ENCODE assay signal across 23 cellular contexts in the genomic region with DNA sequence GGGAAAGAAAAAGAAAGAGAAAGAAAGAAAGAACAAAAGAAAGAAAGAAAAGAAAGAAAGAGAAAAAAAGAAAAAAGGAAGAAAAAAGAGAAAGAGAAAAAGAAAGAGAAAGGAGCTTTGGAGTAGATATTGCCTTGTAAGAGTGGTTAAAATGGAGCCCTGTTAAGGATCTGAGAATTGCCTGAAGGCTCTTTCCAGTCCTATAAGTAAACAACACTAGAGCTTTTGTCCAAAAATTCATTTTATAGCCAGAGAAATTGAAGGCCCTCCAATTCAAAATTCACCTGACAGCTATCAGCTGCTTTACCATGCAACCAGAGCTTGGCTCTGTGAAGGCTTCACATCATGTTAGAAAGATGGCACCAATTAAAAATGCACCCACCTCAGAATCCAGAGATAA.
"Had no signal": no experiment of that assay in that cellular context is flagged by ENCODE, and none has a peak within 500 bp of the region (broad histone marks: within the 10 kb centered on the region; RNA-seq: fewer than 3 reads in every experiment).

No MANE protein-coding gene starts in this region.

- H3K27me3 ChIP-seq: SJSA1 had no signal

- H3K9ac ChIP-seq: SK-N-SH had no signal

- H3K4me1 ChIP-seq: SJSA1 had no signal

- H3K4me3 ChIP-seq: SJSA1 had no signal

- FAIRE-seq: HTR-8/SVneo, RCC 7860 had no signal

- H3K4me3 Mint-ChIP-seq: IgD-negative memory B cell had no signal

- H3K27ac Mint-ChIP-seq: IgD-negative memory B cell had no signal

- H3K9me3 ChIP-seq: SJSA1, SK-N-SH had no signal

- H3K4me2 ChIP-seq: SK-N-SH had no signal

- H3K36me3 Mint-ChIP-seq: IgD-negative memory B cell had no signal

- H3K4me1 Mint-ChIP-seq: IgD-negative memory B cell had no signal

- DNase-seq: KBM-7, MV-4-11, NCI-H1048, NCI-H1105, NCI-H1417, NCI-H1436 treated with DMSO at 0.1 percent for 48 hours, NCI-H1694, NCI-H187 treated with DMSO at 0.1 percent for 48 hours, NCI-H2029 treated with DMSO at 0.1 percent for 48 hours, NCI-H2171 treated with DMSO at 0.1 percent for 48 hours, NCI-H345, NCI-H446 treated with DMSO at 0.1 percent for 48 hours, NCI-H510A treated with DMSO at 0.1 percent for 48 hours, NCI-H526, NCI-H748 treated with DMSO at 0.1 percent for 48 hours, Right ventricle myocardium superior, RPMI8226, SIG-M5, SK-N-SH had no signal

- H3K36me3 ChIP-seq: SJSA1 had no signal

- H3K27ac ChIP-seq: SJSA1 had no signal
